In the genomic region with DNA sequence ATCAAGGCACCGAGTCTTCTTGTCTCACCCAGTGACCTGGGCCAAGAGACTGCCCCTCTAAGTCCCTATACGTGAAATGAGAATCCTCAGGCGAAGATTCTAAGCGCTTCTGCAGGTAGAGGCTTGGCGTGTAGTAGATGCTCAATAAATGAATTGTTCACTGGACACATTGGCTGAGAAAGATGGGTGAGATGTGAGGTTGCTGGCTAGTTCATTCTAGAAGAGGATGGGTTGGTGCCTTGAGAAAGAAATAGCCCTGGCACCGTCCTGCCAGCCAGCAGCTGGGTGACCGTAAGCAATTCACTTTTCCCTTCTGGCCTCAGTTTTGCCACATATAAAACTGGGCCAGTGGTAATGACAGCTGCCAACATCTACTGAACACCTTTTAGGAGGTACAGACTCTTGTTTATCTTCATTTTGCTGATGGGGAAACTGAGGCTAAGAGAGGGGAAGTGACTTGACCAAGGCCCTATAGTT, we compare ENCODE assay signal across 10 cellular contexts. TPM values are rescaled to one million over a fixed set of nuclear protein-coding genes. Genes with fewer than 3 reads are reported as not detected.
A peak's percentile ranks its signal among the peaks of the same experiment; 100 is the strongest.
DNase-seq lines count a peak whose midpoint lies in the region; ATAC-seq and TF ChIP-seq lines count a peak whose summit lies in the region.
"Had no signal": no experiment of that assay in that cellular context is flagged by ENCODE, and none has a peak within 500 bp of the region (broad histone marks: within the 10 kb centered on the region; RNA-seq: fewer than 3 reads in every experiment).

No MANE protein-coding gene starts in this region.

- H3K9me3 Mint-ChIP-seq in activated naive CD8-positive, alpha-beta T cell (ENCODE audit: low read depth): no peaks in the 10 kb centered on the region
- H3K9me3 Mint-ChIP-seq in activated naive CD8-positive, alpha-beta T cell treated with anti-CD3 and anti-CD28 coated beads for 36 hours: no peaks in the 10 kb centered on the region
- no peaks in the 10 kb centered on the region for H3K9me3 Mint-ChIP-seq in memory B cell

- intact Hi-C loops in ascending aorta (cut with DNase I) (no loop called here), upper lobe of right lung (cut with DNase I) (no loop called here)

- no peaks in the 10 kb centered on the region for H3K36me3 Mint-ChIP-seq in activated naive CD8-positive, alpha-beta T cell
- H3K36me3 Mint-ChIP-seq in activated naive CD8-positive, alpha-beta T cell treated with anti-CD3 and anti-CD28 coated beads for 36 hours: no peaks in the 10 kb centered on the region
- peaks cover 4% of the 10 kb centered on the region for H3K36me3 Mint-ChIP-seq in memory B cell

- H3K27ac Mint-ChIP-seq in activated naive CD8-positive, alpha-beta T cell: no peak overlapping the region
- no peak overlapping the region for H3K27ac Mint-ChIP-seq in activated naive CD8-positive, alpha-beta T cell treated with anti-CD3 and anti-CD28 coated beads for 36 hours
- peak overlapping the region; percentile 80 for H3K27ac Mint-ChIP-seq in memory B cell

- no peak for ATAC-seq in memory B cell (ENCODE audit: low read depth)
- no peak for ATAC-seq in upper lobe of right lung

- H3K4me3 ChIP-seq in ascending aorta (peak overlapping the region; percentile 83 to 94), upper lobe of right lung (peak overlapping the region; percentile 67)

- H3K27me3 Mint-ChIP-seq in activated naive CD8-positive, alpha-beta T cell: no peaks in the 10 kb centered on the region
- H3K27me3 Mint-ChIP-seq in activated naive CD8-positive, alpha-beta T cell treated with anti-CD3 and anti-CD28 coated beads for 36 hours: no peaks in the 10 kb centered on the region
- no peaks in the 10 kb centered on the region for H3K27me3 Mint-ChIP-seq in memory B cell

- H3K4me3 Mint-ChIP-seq in activated naive CD8-positive, alpha-beta T cell: peak overlapping the region; percentile 67
- no peak overlapping the region for H3K4me3 Mint-ChIP-seq in activated naive CD8-positive, alpha-beta T cell treated with anti-CD3 and anti-CD28 coated beads for 36 hours
- peak overlapping the region; percentile 56 for H3K4me3 Mint-ChIP-seq in memory B cell

- peak overlapping the region; percentile 95 to 97 for H3K27ac ChIP-seq in ascending aorta
- peak overlapping the region; percentile 81 for H3K27ac ChIP-seq in upper lobe of right lung

- no peak for DNase-seq in activated naive CD8-positive, alpha-beta T cell treated with anti-CD3 and anti-CD28 coated beads for 36 hours
- no peak for DNase-seq in ascending aorta (ENCODE audit: low spot score in 2 of 2)
- DNase-seq in memory B cell (ENCODE audit: low spot score in 2 of 2): no peak
- no peak for DNase-seq in upper lobe of right lung
- no peak for DNase-seq in ureter (ENCODE audit: low spot score)
- no peak for DNase-seq in activated CD4-positive, CD25-positive, alpha-beta regulatory T cell treated with anti-CD3 and anti-CD28 coated beads, Interleukin-2, amount 50 U/mL, for 72 hours
- no peak for DNase-seq in hippocampal formation (lab: John Stamatoyannopoulos, UW)
- DNase-seq: DMS79, OCI-M1 had no signal

- peaks cover 17% of the 10 kb centered on the region for H3K4me1 Mint-ChIP-seq in activated naive CD8-positive, alpha-beta T cell (ENCODE audit: low read depth)
- H3K4me1 Mint-ChIP-seq in activated naive CD8-positive, alpha-beta T cell treated with anti-CD3 and anti-CD28 coated beads for 36 hours: peaks cover 22% of the 10 kb centered on the region
- peaks cover 11% of the 10 kb centered on the region for H3K4me1 Mint-ChIP-seq in memory B cell

- H3K36me3 ChIP-seq in ascending aorta: peaks cover 0 to 5% of the 10 kb centered on the region in 2 donors
- no peaks in the 10 kb centered on the region for H3K36me3 ChIP-seq in upper lobe of right lung

- peaks cover 13 to 47% of the 10 kb centered on the region in 2 donors for H3K4me1 ChIP-seq in ascending aorta
- peaks cover 31% of the 10 kb centered on the region for H3K4me1 ChIP-seq in upper lobe of right lung

- H3K9me3 ChIP-seq in ascending aorta (no peaks in the 10 kb centered on the region), upper lobe of right lung (no peaks in the 10 kb centered on the region)

- TF ChIP-seq CTCF in ascending aorta (IDR thresholded peaks at IDR 0.05) (no peak), upper lobe of right lung (IDR thresholded peaks at IDR 0.05) (no peak)

- H3K27me3 ChIP-seq in ascending aorta (no peaks in the 10 kb centered on the region), upper lobe of right lung (no peaks in the 10 kb centered on the region)

RNA-seq across cellular contexts. Expression of a gene that starts 1.4 kb away (rescaled TPM):
- 1 to 10 TPM; 1.1 to 1.9 TPM for total RNA-seq in activated naive CD8-positive, alpha-beta T cell treated with anti-CD3 and anti-CD28 coated beads for 36 hours
- total RNA-seq in ascending aorta (67.4 TPM), upper lobe of right lung (64.0 TPM), ureter (166 TPM)

RNA-seq across cellular contexts. Expression of a gene that starts 57.9 kb away (rescaled TPM):
- 10 to 100 TPM; 11.2 to 12.8 TPM for total RNA-seq in activated naive CD8-positive, alpha-beta T cell treated with anti-CD3 and anti-CD28 coated beads for 36 hours
- total RNA-seq in ascending aorta (70.2 TPM), upper lobe of right lung (30.8 TPM), ureter (73.9 TPM)

Comparison
In these comparisons a context has a peak if more than half of its experiments do, and no peak if none do; other contexts are left out.
1. RNA of a gene that starts 1.4 kb away (total RNA-seq): 166 TPM in ureter (single experiment), 67.4 TPM in ascending aorta (single experiment) and 64.0 TPM in upper lobe of right lung (single experiment); 1.1 to 1.9 TPM in activated naive CD8-positive, alpha-beta T cell treated with anti-CD3 and anti-CD28 coated beads for 36 hours; every median in the first group is over 10 times any median in the second.